ENCODE assay signal across 11 cellular contexts in the genomic region with DNA sequence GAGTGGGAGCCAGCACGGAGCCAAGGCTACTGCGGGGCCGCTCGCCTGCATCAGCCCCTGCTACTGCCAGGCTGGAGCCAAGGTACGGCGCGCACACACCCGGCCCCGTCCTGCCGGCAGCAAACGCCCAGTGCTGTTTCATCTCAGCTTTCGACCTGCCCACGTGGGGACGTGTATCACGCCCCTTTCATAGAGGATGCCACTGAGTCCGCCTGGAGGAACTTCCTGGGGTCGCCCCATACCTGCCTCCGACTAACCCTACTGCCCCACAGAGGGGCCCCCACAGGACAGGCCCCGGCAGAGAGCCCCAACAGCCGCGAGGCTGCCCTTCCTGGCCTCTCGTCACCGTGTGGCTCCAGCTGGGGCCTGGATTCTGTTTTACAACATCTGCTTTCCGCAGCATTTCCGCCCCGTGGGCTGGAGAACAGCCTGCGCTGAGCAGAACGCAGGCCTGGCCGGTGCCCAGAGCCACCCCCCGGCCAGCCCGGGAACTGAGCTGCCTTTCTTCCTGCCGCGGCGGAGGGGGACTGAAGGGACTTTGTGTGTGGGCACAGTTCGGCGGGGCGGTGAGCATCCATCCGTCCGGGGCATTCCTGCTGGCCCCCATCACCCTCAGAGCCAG. TPM values are rescaled to one million over a fixed set of nuclear protein-coding genes. Genes with fewer than 3 reads are reported as not detected.
DNase-seq lines count a peak whose midpoint lies in the region; ATAC-seq and TF ChIP-seq lines count a peak whose summit lies in the region.
"Had no signal": no experiment of that assay in that cellular context is flagged by ENCODE, and none has a peak within 500 bp of the region (broad histone marks: within the 10 kb centered on the region; RNA-seq: fewer than 3 reads in every experiment).

No MANE protein-coding gene starts in this region.

- no peak overlapping the region for H3K27ac Mint-ChIP-seq in activated T-cell treated with anti-CD3 and anti-CD28 coated beads, Interleukin-2, amount 50 U/mL, for 24 hours
- H3K27ac Mint-ChIP-seq in effector memory CD8-positive, alpha-beta T cell: peak overlapping the region; percentile 25 to 83
- H3K27ac Mint-ChIP-seq in type B pancreatic cell (peak overlapping the region; percentile 56), endothelial cell (ENCODE audit: unreplicated experiment) (no peak overlapping the region), progenitor cell of endocrine pancreas (no peak overlapping the region)

- peaks cover 15% of the 10 kb centered on the region for H3K36me3 Mint-ChIP-seq in activated T-cell treated with anti-CD3 and anti-CD28 coated beads, Interleukin-2, amount 50 U/mL, for 4 hours (ENCODE audit: insufficient read depth)
- H3K36me3 Mint-ChIP-seq in activated T-cell treated with anti-CD3 and anti-CD28 coated beads, Interleukin-2, amount 50 U/mL, for 24 hours (ENCODE audit: low read depth): peaks cover 53% of the 10 kb centered on the region
- H3K36me3 Mint-ChIP-seq in effector memory CD8-positive, alpha-beta T cell (ENCODE audit: insufficient read depth): peaks cover 68% of the 10 kb centered on the region
- H3K36me3 Mint-ChIP-seq in type B pancreatic cell (no peaks in the 10 kb centered on the region), endothelial cell (ENCODE audit: low read depth, unreplicated experiment) (peaks cover 3% of the 10 kb centered on the region), progenitor cell of endocrine pancreas (ENCODE audit: insufficient read depth) (no peaks in the 10 kb centered on the region)

- ATAC-seq in activated T-cell treated with anti-CD3 and anti-CD28 coated beads, Interleukin-2, amount 50 U/mL, for 4 hours: peak; percentile 54 to 59
- peak; percentile 72 for ATAC-seq in effector memory CD8-positive, alpha-beta T cell (replicated peaks)
- ATAC-seq: A549 had no signal

- no peak for DNase-seq in activated T-cell treated with anti-CD3 and anti-CD28 coated beads, Interleukin-2, amount 50 U/mL, for 4 hours
- no peak for DNase-seq in activated T-cell treated with anti-CD3 and anti-CD28 coated beads, Interleukin-2, amount 50 U/mL, for 24 hours
- peak in 1 of 3 experiments; percentile 11 for DNase-seq in effector memory CD8-positive, alpha-beta T cell
- DNase-seq in middle frontal gyrus (ENCODE audit: extremely low spot score, low spot score) (peak; percentile 43), type B pancreatic cell (ENCODE audit: extremely low spot score, unreplicated experiment) (peak; percentile 69), endothelial cell (ENCODE audit: low spot score) (no peak), NCI-H2227 (lab: John Stamatoyannopoulos, UW; ENCODE audit: unreplicated experiment) (no peak), progenitor cell of endocrine pancreas (ENCODE audit: low spot score, unreplicated experiment) (no peak)
- DNase-seq: activated T-cell treated with anti-CD3 and anti-CD28 coated beads, Interleukin-2, amount 50 U/mL, for 48 hours had no signal

- H3K4me1 Mint-ChIP-seq in activated T-cell treated with anti-CD3 and anti-CD28 coated beads, Interleukin-2, amount 50 U/mL, for 4 hours (ENCODE audit: low read depth): peaks cover 3% of the 10 kb centered on the region
- peaks cover 11% of the 10 kb centered on the region for H3K4me1 Mint-ChIP-seq in activated T-cell treated with anti-CD3 and anti-CD28 coated beads, Interleukin-2, amount 50 U/mL, for 24 hours (ENCODE audit: low read depth)
- H3K4me1 Mint-ChIP-seq in effector memory CD8-positive, alpha-beta T cell (ENCODE audit: low read depth in 2 of 2): peaks cover 5 to 26% of the 10 kb centered on the region in 2 donors
- H3K4me1 Mint-ChIP-seq in type B pancreatic cell (ENCODE audit: unreplicated experiment) (peaks cover 4% of the 10 kb centered on the region), endothelial cell (ENCODE audit: unreplicated experiment) (no peaks in the 10 kb centered on the region), progenitor cell of endocrine pancreas (ENCODE audit: low read depth) (peaks cover 1% of the 10 kb centered on the region)

- no peaks in the 10 kb centered on the region for H3K27me3 Mint-ChIP-seq in activated T-cell treated with anti-CD3 and anti-CD28 coated beads, Interleukin-2, amount 50 U/mL, for 4 hours (ENCODE audit: low read depth)
- H3K27me3 Mint-ChIP-seq in activated T-cell treated with anti-CD3 and anti-CD28 coated beads, Interleukin-2, amount 50 U/mL, for 24 hours: no peaks in the 10 kb centered on the region
- no peaks in the 10 kb centered on the region for H3K27me3 Mint-ChIP-seq in effector memory CD8-positive, alpha-beta T cell
- H3K27me3 Mint-ChIP-seq in type B pancreatic cell (no peaks in the 10 kb centered on the region), endothelial cell (ENCODE audit: unreplicated experiment) (peaks cover 8% of the 10 kb centered on the region), progenitor cell of endocrine pancreas (no peaks in the 10 kb centered on the region)

- no peak overlapping the region for H3K4me3 Mint-ChIP-seq in activated T-cell treated with anti-CD3 and anti-CD28 coated beads, Interleukin-2, amount 50 U/mL, for 4 hours
- no peak overlapping the region for H3K4me3 Mint-ChIP-seq in activated T-cell treated with anti-CD3 and anti-CD28 coated beads, Interleukin-2, amount 50 U/mL, for 24 hours
- H3K4me3 Mint-ChIP-seq in effector memory CD8-positive, alpha-beta T cell: peak overlapping the region in 1 of 2 donors; percentile 31
- H3K4me3 Mint-ChIP-seq in type B pancreatic cell (no peak overlapping the region), endothelial cell (ENCODE audit: unreplicated experiment) (no peak overlapping the region), progenitor cell of endocrine pancreas (ENCODE audit: low read depth) (no peak overlapping the region)

- H3K9me3 Mint-ChIP-seq in activated T-cell treated with anti-CD3 and anti-CD28 coated beads, Interleukin-2, amount 50 U/mL, for 4 hours: no peaks in the 10 kb centered on the region
- no peaks in the 10 kb centered on the region for H3K9me3 Mint-ChIP-seq in activated T-cell treated with anti-CD3 and anti-CD28 coated beads, Interleukin-2, amount 50 U/mL, for 24 hours
- no peaks in the 10 kb centered on the region for H3K9me3 Mint-ChIP-seq in effector memory CD8-positive, alpha-beta T cell
- H3K9me3 Mint-ChIP-seq in type B pancreatic cell: no peaks in the 10 kb centered on the region
- H3K9me3 Mint-ChIP-seq in endothelial cell (ENCODE audit: unreplicated experiment): no peaks in the 10 kb centered on the region
- H3K9me3 Mint-ChIP-seq in progenitor cell of endocrine pancreas (ENCODE audit: low read depth): no peaks in the 10 kb centered on the region

- TF ChIP-seq CTCF in type B pancreatic cell (conservative IDR thresholded peaks at IDR 0.05) (peak; percentile 56), endothelial cell (IDR thresholded peaks at IDR 0.05; ENCODE audit: unreplicated experiment) (no peak), progenitor cell of endocrine pancreas (IDR thresholded peaks at IDR 0.05; ENCODE audit: unreplicated experiment) (no peak)

RNA-seq across cellular contexts. Expression of a gene that starts 22.9 kb away (rescaled TPM):
- 1 to 10 TPM in 2 of 3 donors, under 1 TPM in 1; 0.53 to 2.0 (median 1.0) TPM for total RNA-seq in activated T-cell treated with anti-CD3 and anti-CD28 coated beads, Interleukin-2, amount 50 U/mL, for 4 hours
- total RNA-seq in type B pancreatic cell (ENCODE audit: low replicate concordance): 18.0 and 40.3 TPM in 2 replicates
- total RNA-seq in endothelial cell (ENCODE audit: unreplicated experiment): 0.80 TPM
- total RNA-seq in progenitor cell of endocrine pancreas: 100 and 105 TPM in 2 replicates
- total RNA-seq: RPMI7951 had no signal

RNA-seq across cellular contexts. Expression of a gene that starts 27.5 kb away (rescaled TPM):
- total RNA-seq in activated T-cell treated with anti-CD3 and anti-CD28 coated beads, Interleukin-2, amount 50 U/mL, for 4 hours: 10 to 100 TPM; 30.4 to 41.1 (median 33.0) TPM
- total RNA-seq in type B pancreatic cell (ENCODE audit: low replicate concordance) (21.2 and 30.8 TPM in 2 replicates), endothelial cell (ENCODE audit: unreplicated experiment) (40.5 TPM), progenitor cell of endocrine pancreas (20.5 and 21.3 TPM in 2 replicates)

Comparison
In these comparisons a context has a peak if more than half of its experiments do, and no peak if none do; other contexts are left out.
1. DNase-seq: peak in middle frontal gyrus (single experiment) and type B pancreatic cell (single experiment); none in activated T-cell treated with anti-CD3 and anti-CD28 coated beads, Interleukin-2, amount 50 U/mL, for 4 hours (single experiment), activated T-cell treated with anti-CD3 and anti-CD28 coated beads, Interleukin-2, amount 50 U/mL, for 24 hours (single experiment), endothelial cell (single experiment), NCI-H2227 (single experiment) and progenitor cell of endocrine pancreas (single experiment).
2. H3K27ac Mint-ChIP-seq: peak in effector memory CD8-positive, alpha-beta T cell (2 of 2) and type B pancreatic cell (single experiment); none in activated T-cell treated with anti-CD3 and anti-CD28 coated beads, Interleukin-2, amount 50 U/mL, for 24 hours (single experiment), endothelial cell (single experiment) and progenitor cell of endocrine pancreas (single experiment).